16 cellular contexts compared by ENCODE assay signal in genomic region chr11:119434531-119435330, GRCh38.
"Had no signal": no experiment of that assay in that cellular context is flagged by ENCODE, and none has a peak within 500 bp of the region (broad histone marks: within the 10 kb centered on the region; RNA-seq: fewer than 3 reads in every experiment).

No MANE protein-coding gene starts in this region.

- H3K36me3 Mint-ChIP-seq: activated naive CD4-positive, alpha-beta T cell treated with anti-CD3 and anti-CD28 coated beads, Interleukin-2, amount 10 ng/mL, durations not matched to agents 7 days and 5 days; type B pancreatic cell had no signal

- DNase-seq: activated CD4-positive, alpha-beta T cell treated with anti-CD3 and anti-CD28 coated beads, Interleukin-2, amount 50 U/mL, for 1 hour; activated CD4-positive, CD25-positive, alpha-beta regulatory T cell; activated naive CD4-positive, alpha-beta T cell treated with anti-CD3 and anti-CD28 coated beads, Interleukin-2, amount 10 ng/mL, durations not matched to agents 7 days and 5 days; adrenal gland; caudate nucleus; foreskin keratinocyte; head of caudate nucleus; kidney glomerular epithelial cell; left ventricle myocardium superior; right cardiac atrium; small intestine; stimulated activated CD4-positive, alpha-beta T cell treated with anti-CD3 and anti-CD28 coated beads, Interleukin-4, amount 100 ng/mL, for 4 hours; stimulated activated CD8-positive, alpha-beta memory T cell treated with anti-CD3 and anti-CD28 coated beads, Interleukin-4, amount 100 ng/mL, for 48 hours had no signal

- H3K27ac Mint-ChIP-seq: activated naive CD4-positive, alpha-beta T cell treated with anti-CD3 and anti-CD28 coated beads, Interleukin-2, amount 10 ng/mL, durations not matched to agents 7 days and 5 days; memory B cell; stimulated activated naive CD8-positive, alpha-beta T cell treated with anti-CD3 and anti-CD28 coated beads, Interleukin-15, Interleukin-2, amounts not matched to agents 100 ng/mL and 50 ng/mL, for 24 hours; type B pancreatic cell had no signal

- H3K9me3 Mint-ChIP-seq: stimulated activated naive CD8-positive, alpha-beta T cell treated with anti-CD3 and anti-CD28 coated beads, Interleukin-15, Interleukin-2, amounts not matched to agents 100 ng/mL and 50 ng/mL, for 24 hours; type B pancreatic cell had no signal

- H3K4me1 Mint-ChIP-seq: activated naive CD4-positive, alpha-beta T cell treated with anti-CD3 and anti-CD28 coated beads, Interleukin-2, amount 10 ng/mL, durations not matched to agents 7 days and 5 days; memory B cell had no signal

- H3K4me3 Mint-ChIP-seq: activated naive CD4-positive, alpha-beta T cell treated with anti-CD3 and anti-CD28 coated beads, Interleukin-2, amount 10 ng/mL, durations not matched to agents 7 days and 5 days; memory B cell; stimulated activated naive CD8-positive, alpha-beta T cell treated with anti-CD3 and anti-CD28 coated beads, Interleukin-15, Interleukin-2, amounts not matched to agents 100 ng/mL and 50 ng/mL, for 24 hours; type B pancreatic cell had no signal

- ATAC-seq: foreskin keratinocyte, left ventricle myocardium superior, right cardiac atrium had no signal
